ENCODE assay signal across 1 cellular context in the genomic region with DNA sequence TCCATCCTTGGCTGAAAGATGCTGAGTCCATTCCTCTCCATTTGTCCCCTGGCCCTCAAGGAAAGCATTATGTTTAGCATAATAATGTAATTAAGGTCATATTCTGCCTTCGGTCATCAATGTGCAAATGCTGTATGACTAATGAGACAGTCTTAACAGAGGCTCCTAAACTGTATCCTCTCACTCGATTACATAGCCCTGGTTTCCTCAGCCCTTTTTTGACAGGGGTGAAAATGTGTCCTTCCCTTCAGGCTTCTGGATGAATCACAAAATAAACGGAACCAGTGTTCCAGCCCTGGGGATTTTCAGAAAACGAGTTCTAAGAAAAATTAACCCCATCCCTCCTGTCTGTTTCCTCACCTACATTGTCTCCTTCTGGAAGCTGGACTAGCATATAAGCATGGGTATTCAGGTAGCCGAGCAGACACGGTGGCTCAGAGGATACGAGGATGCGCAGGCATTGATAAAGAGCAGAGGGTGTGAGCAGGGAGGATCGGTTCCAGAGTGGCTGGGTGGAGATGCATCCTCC.
TF ChIP-seq lines count a peak whose summit lies in the region.

No MANE protein-coding gene starts in this region.

TF ChIP-seq in A549, 52 proteins besides CTCF, POLR2A, EP300 and RAD21 (continued from another document):
- TF ChIP-seq, protein P1, sequence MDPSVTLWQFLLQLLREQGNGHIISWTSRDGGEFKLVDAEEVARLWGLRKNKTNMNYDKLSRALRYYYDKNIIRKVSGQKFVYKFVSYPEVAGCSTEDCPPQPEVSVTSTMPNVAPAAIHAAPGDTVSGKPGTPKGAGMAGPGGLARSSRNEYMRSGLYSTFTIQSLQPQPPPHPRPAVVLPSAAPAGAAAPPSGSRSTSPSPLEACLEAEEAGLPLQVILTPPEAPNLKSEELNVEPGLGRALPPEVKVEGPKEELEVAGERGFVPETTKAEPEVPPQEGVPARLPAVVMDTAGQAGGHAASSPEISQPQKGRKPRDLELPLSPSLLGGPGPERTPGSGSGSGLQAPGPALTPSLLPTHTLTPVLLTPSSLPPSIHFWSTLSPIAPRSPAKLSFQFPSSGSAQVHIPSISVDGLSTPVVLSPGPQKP (IDR thresholded peaks at IDR 0.05; ENCODE audit: low read depth, low read length) = no peak
- TF ChIP-seq PHF8 (IDR thresholded peaks at IDR 0.05; ENCODE audit: borderline replicate concordance, low read depth) = no peak
- TF ChIP-seq NFE2L2 (conservative IDR thresholded peaks at IDR 0.05; ENCODE audit: low read length) = no peak
- TF ChIP-seq CHD4 (IDR thresholded peaks at IDR 0.05; ENCODE audit: borderline replicate concordance) = no peak
- no peak for TF ChIP-seq FOSL2 (IDR thresholded peaks at IDR 0.05)
- TF ChIP-seq FOSL2 (CRISPR knock-in tag; IDR thresholded peaks at IDR 0.05) = no peak
